In the genomic region with DNA sequence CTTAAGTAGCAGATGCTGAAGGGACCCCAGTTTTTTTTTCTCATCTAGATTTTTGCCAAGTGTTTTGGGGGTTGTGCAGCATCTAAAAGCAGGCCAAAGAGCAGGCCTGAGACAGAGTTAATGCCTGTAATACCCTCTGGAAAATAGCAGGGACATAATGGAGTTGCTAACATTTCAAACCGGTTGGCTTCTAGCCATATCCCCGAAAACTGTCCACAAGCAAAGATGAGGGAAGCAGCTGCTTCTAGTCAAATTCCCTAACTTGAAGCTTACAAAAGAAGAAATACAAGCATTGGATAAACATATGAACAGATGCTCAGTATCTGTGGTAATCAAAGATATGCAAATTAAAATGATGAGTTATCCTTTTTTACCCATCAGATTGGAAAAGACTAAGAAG, we compare ENCODE assay signal across 16 cellular contexts.
"Had no signal": no experiment of that assay in that cellular context is flagged by ENCODE, and none has a peak within 500 bp of the region (broad histone marks: within the 10 kb centered on the region; RNA-seq: fewer than 3 reads in every experiment).

No MANE protein-coding gene starts in this region.

- H3K36me3 Mint-ChIP-seq: activated naive CD4-positive, alpha-beta T cell treated with anti-CD3 and anti-CD28 coated beads, Interleukin-2, amount 10 ng/mL, durations not matched to agents 7 days and 5 days; memory B cell; naive thymus-derived CD4-positive, alpha-beta T cell had no signal

- DNase-seq: activated CD4-positive, alpha-beta memory T cell treated with anti-CD3 and anti-CD28 coated beads, Interleukin-2, amount 10 ng/mL, durations not matched to agents 7 days and 5 days; activated CD4-positive, alpha-beta T cell treated with anti-CD3 and anti-CD28 coated beads, Interleukin-2, amount 10 ng/mL, durations not matched to agents 24 days and 14 days; activated effector memory CD4-positive, alpha-beta T cell treated with anti-CD3 and anti-CD28 coated beads, Interleukin-2, amount 50 U/mL, for 16 hours; activated naive CD4-positive, alpha-beta T cell treated with anti-CD3 and anti-CD28 coated beads, Interleukin-2, amount 10 ng/mL, durations not matched to agents 7 days and 5 days; glutamatergic neuron; hippocampal formation; kidney glomerular epithelial cell; naive thymus-derived CD4-positive, alpha-beta T cell; stimulated activated CD4-positive, alpha-beta T cell treated with anti-CD3 and anti-CD28 coated beads, Interleukin-4, amount 100 ng/mL, for 4 hours; stimulated activated naive CD8-positive, alpha-beta T cell treated with anti-CD3 and anti-CD28 coated beads, Interleukin-15, Interleukin-2, amounts not matched to agents 100 U/mL and 50 U/mL, for 24 hours; thyroid gland had no signal

- H3K4me3 ChIP-seq: cardiac muscle cell, neural progenitor cell, thyroid gland had no signal

- H3K27ac Mint-ChIP-seq: activated CD4-positive, alpha-beta memory T cell treated with anti-CD3 and anti-CD28 coated beads, Interleukin-2, amount 10 ng/mL, durations not matched to agents 7 days and 5 days; activated CD4-positive, alpha-beta T cell treated with anti-CD3 and anti-CD28 coated beads, Interleukin-2, amount 10 ng/mL, durations not matched to agents 24 days and 14 days; activated naive CD4-positive, alpha-beta T cell treated with anti-CD3 and anti-CD28 coated beads, Interleukin-2, amount 10 ng/mL, durations not matched to agents 7 days and 5 days; memory B cell; naive thymus-derived CD4-positive, alpha-beta T cell; neural progenitor cell had no signal

- H3K4me1 ChIP-seq: neural progenitor cell, thyroid gland had no signal

- H3K9me3 ChIP-seq: thyroid gland had no signal

- H3K4me3 Mint-ChIP-seq: activated CD4-positive, alpha-beta memory T cell treated with anti-CD3 and anti-CD28 coated beads, Interleukin-2, amount 10 ng/mL, durations not matched to agents 7 days and 5 days; activated CD4-positive, alpha-beta T cell treated with anti-CD3 and anti-CD28 coated beads, Interleukin-2, amount 10 ng/mL, durations not matched to agents 24 days and 14 days; activated naive CD4-positive, alpha-beta T cell treated with anti-CD3 and anti-CD28 coated beads, Interleukin-2, amount 10 ng/mL, durations not matched to agents 7 days and 5 days; memory B cell; naive thymus-derived CD4-positive, alpha-beta T cell; neural progenitor cell had no signal

- H3K9me3 Mint-ChIP-seq: activated CD4-positive, alpha-beta memory T cell treated with anti-CD3 and anti-CD28 coated beads, Interleukin-2, amount 10 ng/mL, durations not matched to agents 7 days and 5 days; activated CD4-positive, alpha-beta T cell treated with anti-CD3 and anti-CD28 coated beads, Interleukin-2, amount 10 ng/mL, durations not matched to agents 24 days and 14 days; activated naive CD4-positive, alpha-beta T cell treated with anti-CD3 and anti-CD28 coated beads, Interleukin-2, amount 10 ng/mL, durations not matched to agents 7 days and 5 days; memory B cell; neural progenitor cell had no signal

- H3K27me3 Mint-ChIP-seq: activated CD4-positive, alpha-beta memory T cell treated with anti-CD3 and anti-CD28 coated beads, Interleukin-2, amount 10 ng/mL, durations not matched to agents 7 days and 5 days; activated CD4-positive, alpha-beta T cell treated with anti-CD3 and anti-CD28 coated beads, Interleukin-2, amount 10 ng/mL, durations not matched to agents 24 days and 14 days; activated naive CD4-positive, alpha-beta T cell treated with anti-CD3 and anti-CD28 coated beads, Interleukin-2, amount 10 ng/mL, durations not matched to agents 7 days and 5 days; memory B cell; naive thymus-derived CD4-positive, alpha-beta T cell had no signal

- ATAC-seq: activated CD4-positive, CD25-positive, alpha-beta regulatory T cell treated with anti-CD3 and anti-CD28 coated beads, Interleukin-2, amount 50 U/mL, for 24 hours; naive thymus-derived CD4-positive, alpha-beta T cell; stimulated activated naive CD8-positive, alpha-beta T cell treated with anti-CD3 and anti-CD28 coated beads, Interleukin-15, Interleukin-2, amounts not matched to agents 100 U/mL and 50 U/mL, for 24 hours had no signal

- H3K27me3 ChIP-seq: cardiac muscle cell, neural progenitor cell, thyroid gland had no signal

- H3K4me1 Mint-ChIP-seq: activated naive CD4-positive, alpha-beta T cell treated with anti-CD3 and anti-CD28 coated beads, Interleukin-2, amount 10 ng/mL, durations not matched to agents 7 days and 5 days; memory B cell had no signal

- H3K36me3 ChIP-seq: cardiac muscle cell, neural progenitor cell, thyroid gland had no signal

- H3K27ac ChIP-seq: cardiac muscle cell, neural progenitor cell, thyroid gland, VCaP had no signal
